Comparison of ENCODE assay signal across 1 cellular context in the genomic region with DNA sequence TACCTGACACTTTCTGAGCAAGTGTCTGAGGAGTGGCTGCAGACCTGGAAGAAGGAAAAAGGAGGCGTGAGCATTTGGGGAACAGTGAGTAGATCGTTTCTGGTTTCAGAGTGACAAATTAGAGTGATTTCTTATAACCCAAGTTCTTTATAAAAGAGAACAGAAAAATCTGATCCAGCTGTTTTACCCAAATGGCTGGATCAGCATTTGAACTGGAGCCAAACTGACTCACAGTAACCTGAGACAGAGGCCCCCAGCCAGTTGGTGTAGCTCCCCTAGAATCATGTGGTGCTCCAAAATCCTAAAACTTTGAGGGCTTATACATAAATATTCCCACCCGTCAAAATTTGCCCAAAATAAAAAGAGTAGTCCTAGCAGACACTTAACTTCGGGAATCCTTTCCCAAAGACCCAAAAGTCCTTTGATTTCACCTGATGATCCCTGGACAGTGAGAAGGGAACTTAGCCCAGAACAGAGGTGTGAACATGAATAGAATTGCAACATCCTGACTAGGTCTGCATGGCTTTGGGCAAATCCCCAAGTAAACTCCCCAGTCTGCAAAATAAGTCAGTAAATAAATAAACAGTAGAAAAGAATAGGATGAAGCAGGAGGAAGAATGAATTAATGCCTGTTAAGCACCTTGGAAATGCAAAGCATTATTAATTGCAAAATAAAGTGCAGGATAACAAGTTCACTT.
TF ChIP-seq lines count a peak whose summit lies in the region.

No MANE protein-coding gene starts in this region.

TF ChIP-seq in HEK293, 187 proteins besides CTCF, POLR2A, EP300 and RAD21 (continued from another document):
- TF ChIP-seq, protein P1, sequence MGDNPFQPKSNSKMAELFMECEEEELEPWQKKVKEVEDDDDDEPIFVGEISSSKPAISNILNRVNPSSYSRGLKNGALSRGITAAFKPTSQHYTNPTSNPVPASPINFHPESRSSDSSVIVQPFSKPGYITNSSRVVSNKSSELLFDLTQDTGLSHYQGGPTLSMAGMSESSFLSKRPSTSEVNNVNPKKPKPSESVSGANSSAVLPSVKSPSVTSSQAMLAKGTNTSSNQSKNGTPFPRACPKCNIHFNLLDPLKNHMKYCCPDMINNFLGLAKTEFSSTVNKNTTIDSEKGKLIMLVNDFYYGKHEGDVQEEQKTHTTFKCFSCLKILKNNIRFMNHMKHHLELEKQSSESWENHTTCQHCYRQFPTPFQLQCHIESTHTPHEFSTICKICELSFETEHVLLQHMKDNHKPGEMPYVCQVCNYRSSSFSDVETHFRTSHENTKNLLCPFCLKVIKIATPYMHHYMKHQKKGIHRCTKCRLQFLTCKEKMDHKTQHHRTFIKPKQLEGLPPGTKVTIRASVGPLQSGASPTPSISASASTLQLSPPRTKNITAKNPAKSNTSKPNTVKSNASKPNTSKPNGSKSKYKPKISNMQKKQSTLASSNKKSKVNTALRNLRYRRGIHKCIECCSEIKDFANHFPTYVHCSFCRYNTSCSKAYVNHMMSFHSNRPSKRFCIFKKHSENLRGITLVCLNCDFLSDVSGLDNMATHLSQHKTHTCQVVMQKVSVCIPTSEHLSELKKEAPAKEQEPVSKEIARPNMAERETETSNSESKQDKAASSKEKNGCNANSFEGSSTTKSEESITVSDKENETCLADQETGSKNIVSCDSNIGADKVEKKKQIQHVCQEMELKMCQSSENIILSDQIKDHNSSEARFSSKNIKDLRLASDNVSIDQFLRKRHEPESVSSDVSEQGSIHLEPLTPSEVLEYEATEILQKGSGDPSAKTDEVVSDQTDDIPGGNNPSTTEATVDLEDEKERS (tag by site-specific recombination; IDR thresholded peaks at IDR 0.05): no peak
- TF ChIP-seq ZNF560 (tag by site-specific recombination; IDR thresholded peaks at IDR 0.05; ENCODE audit: borderline replicate concordance) (no peak), GLI2 (tag by site-specific recombination; IDR thresholded peaks at IDR 0.05; ENCODE audit: borderline replicate concordance, low read depth) (no peak), ZSCAN23 (tag by site-specific recombination; IDR thresholded peaks at IDR 0.05) (no peak), ZFHX2 (tag by site-specific recombination; conservative IDR thresholded peaks at IDR 0.05) (no peak), ZNF132 (tag by site-specific recombination; IDR thresholded peaks at IDR 0.05; ENCODE audit: borderline replicate concordance) (no peak), ZNF2 (tag by site-specific recombination; IDR thresholded peaks at IDR 0.05) (no peak), ZNF223 (tag by site-specific recombination; IDR thresholded peaks at IDR 0.05) (no peak), BCL11A (tag by site-specific recombination; IDR thresholded peaks at IDR 0.05; ENCODE audit: low read depth) (no peak), ZNF561 (tag by site-specific recombination; IDR thresholded peaks at IDR 0.05; ENCODE audit: borderline replicate concordance) (no peak), ZNF549 (tag by site-specific recombination; IDR thresholded peaks at IDR 0.05) (no peak), KLF10 (tag by site-specific recombination; IDR thresholded peaks at IDR 0.05) (no peak)
- TF ChIP-seq, protein P2, sequence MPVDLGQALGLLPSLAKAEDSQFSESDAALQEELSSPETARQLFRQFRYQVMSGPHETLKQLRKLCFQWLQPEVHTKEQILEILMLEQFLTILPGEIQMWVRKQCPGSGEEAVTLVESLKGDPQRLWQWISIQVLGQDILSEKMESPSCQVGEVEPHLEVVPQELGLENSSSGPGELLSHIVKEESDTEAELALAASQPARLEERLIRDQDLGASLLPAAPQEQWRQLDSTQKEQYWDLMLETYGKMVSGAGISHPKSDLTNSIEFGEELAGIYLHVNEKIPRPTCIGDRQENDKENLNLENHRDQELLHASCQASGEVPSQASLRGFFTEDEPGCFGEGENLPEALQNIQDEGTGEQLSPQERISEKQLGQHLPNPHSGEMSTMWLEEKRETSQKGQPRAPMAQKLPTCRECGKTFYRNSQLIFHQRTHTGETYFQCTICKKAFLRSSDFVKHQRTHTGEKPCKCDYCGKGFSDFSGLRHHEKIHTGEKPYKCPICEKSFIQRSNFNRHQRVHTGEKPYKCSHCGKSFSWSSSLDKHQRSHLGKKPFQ (tag by site-specific recombination; IDR thresholded peaks at IDR 0.05): peak; percentile 56; the same call in 1 of the 2 replicates
- TF ChIP-seq, protein P3, sequence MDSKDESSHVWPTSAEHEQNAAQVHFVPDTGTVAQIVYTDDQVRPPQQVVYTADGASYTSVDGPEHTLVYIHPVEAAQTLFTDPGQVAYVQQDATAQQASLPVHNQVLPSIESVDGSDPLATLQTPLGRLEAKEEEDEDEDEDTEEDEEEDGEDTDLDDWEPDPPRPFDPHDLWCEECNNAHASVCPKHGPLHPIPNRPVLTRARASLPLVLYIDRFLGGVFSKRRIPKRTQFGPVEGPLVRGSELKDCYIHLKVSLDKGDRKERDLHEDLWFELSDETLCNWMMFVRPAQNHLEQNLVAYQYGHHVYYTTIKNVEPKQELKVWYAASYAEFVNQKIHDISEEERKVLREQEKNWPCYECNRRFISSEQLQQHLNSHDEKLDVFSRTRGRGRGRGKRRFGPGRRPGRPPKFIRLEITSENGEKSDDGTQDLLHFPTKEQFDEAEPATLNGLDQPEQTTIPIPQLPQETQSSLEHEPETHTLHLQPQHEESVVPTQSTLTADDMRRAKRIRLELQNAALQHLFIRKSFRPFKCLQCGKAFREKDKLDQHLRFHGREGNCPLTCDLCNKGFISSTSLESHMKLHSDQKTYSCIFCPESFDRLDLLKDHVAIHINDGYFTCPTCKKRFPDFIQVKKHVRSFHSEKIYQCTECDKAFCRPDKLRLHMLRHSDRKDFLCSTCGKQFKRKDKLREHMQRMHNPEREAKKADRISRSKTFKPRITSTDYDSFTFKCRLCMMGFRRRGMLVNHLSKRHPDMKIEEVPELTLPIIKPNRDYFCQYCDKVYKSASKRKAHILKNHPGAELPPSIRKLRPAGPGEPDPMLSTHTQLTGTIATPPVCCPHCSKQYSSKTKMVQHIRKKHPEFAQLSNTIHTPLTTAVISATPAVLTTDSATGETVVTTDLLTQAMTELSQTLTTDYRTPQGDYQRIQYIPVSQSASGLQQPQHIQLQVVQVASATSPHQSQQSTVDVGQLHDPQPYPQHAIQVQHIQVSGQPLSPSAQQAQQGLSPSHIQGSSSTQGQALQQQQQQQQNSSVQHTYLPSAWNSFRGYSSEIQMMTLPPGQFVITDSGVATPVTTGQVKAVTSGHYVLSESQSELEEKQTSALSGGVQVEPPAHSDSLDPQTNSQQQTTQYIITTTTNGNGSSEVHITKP (tag by site-specific recombination; IDR thresholded peaks at IDR 0.05): peak; percentile 13; the same call in 1 of the 2 replicates
- TF ChIP-seq, protein P4, sequence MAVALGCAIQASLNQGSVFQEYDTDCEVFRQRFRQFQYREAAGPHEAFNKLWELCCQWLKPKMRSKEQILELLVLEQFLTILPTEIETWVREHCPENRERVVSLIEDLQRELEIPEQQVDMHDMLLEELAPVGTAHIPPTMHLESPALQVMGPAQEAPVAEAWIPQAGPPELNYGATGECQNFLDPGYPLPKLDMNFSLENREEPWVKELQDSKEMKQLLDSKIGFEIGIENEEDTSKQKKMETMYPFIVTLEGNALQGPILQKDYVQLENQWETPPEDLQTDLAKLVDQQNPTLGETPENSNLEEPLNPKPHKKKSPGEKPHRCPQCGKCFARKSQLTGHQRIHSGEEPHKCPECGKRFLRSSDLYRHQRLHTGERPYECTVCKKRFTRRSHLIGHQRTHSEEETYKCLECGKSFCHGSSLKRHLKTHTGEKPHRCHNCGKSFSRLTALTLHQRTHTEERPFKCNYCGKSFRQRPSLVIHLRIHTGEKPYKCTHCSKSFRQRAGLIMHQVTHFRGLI (tag by site-specific recombination; IDR thresholded peaks at IDR 0.05): no peak
- TF ChIP-seq, protein P5, sequence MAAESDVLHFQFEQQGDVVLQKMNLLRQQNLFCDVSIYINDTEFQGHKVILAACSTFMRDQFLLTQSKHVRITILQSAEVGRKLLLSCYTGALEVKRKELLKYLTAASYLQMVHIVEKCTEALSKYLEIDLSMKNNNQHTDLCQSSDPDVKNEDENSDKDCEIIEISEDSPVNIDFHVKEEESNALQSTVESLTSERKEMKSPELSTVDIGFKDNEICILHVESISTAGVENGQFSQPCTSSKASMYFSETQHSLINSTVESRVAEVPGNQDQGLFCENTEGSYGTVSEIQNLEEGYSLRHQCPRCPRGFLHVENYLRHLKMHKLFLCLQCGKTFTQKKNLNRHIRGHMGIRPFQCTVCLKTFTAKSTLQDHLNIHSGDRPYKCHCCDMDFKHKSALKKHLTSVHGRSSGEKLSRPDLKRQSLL (tag by site-specific recombination; IDR thresholded peaks at IDR 0.05): no peak
